Comparison of ENCODE assay signal across 1 cellular context in genomic region chr11:45904309-45904915, GRCh38.
TF ChIP-seq lines count a peak whose summit lies in the region.

No MANE protein-coding gene starts in this region.

TF ChIP-seq in K562, 482 proteins besides CTCF, POLR2A, EP300 and RAD21 (continued from another document and continues in another):
- TF ChIP-seq ZMIZ1 (IDR thresholded peaks at IDR 0.05; ENCODE audit: low read depth in 2 of 2, low read length in 2 of 2) = no peak
- no peak for TF ChIP-seq POLR2AphosphoS2 (IDR thresholded peaks at IDR 0.05; ENCODE audit: low read length)
- no peak for TF ChIP-seq ARID3A (IDR thresholded peaks at IDR 0.05; ENCODE audit: borderline replicate concordance, low read depth, low read length)
- TF ChIP-seq CHAMP1 (IDR thresholded peaks at IDR 0.05) = no peak
- no peak for TF ChIP-seq MBD1 (CRISPR knock-in tag; IDR thresholded peaks at IDR 0.05)
- no peak for TF ChIP-seq ZNF445 (CRISPR knock-in tag; IDR thresholded peaks at IDR 0.05; ENCODE audit: low read depth)
- no peak for TF ChIP-seq ZBTB40 (IDR thresholded peaks at IDR 0.05)
- no peak for TF ChIP-seq ZBTB40 (CRISPR knock-in tag; IDR thresholded peaks at IDR 0.05)
- TF ChIP-seq ZNF217 (CRISPR knock-in tag; IDR thresholded peaks at IDR 0.05) = no peak
- TF ChIP-seq REST (CRISPR knock-in tag; IDR thresholded peaks at IDR 0.05; ENCODE audit: low read depth) = no peak
- no peak for TF ChIP-seq ARID4B (CRISPR knock-in tag; IDR thresholded peaks at IDR 0.05)
- TF ChIP-seq SOX6 (IDR thresholded peaks at IDR 0.05) = no peak
- TF ChIP-seq ZNF197 (CRISPR knock-in tag; IDR thresholded peaks at IDR 0.05; ENCODE audit: low read depth) = no peak
- TF ChIP-seq CXXC5 (CRISPR knock-in tag; IDR thresholded peaks at IDR 0.05) = peak; percentile 57
- peak; percentile 73; the same call in 1 of the 2 replicates for TF ChIP-seq CREB3L1 (IDR thresholded peaks at IDR 0.05; ENCODE audit: borderline replicate concordance, low read depth)
- TF ChIP-seq NBN (IDR thresholded peaks at IDR 0.05; ENCODE audit: low read depth) = no peak
- TF ChIP-seq PRMT5 (CRISPR knock-in tag; IDR thresholded peaks at IDR 0.05) = no peak
- TF ChIP-seq ZNF41 (CRISPR knock-in tag; conservative IDR thresholded peaks at IDR 0.05) = no peak
- TF ChIP-seq FUS (optimal IDR thresholded peaks at IDR 0.05; ENCODE audit: low read depth, low read length) = no peak
- no peak for TF ChIP-seq KLF6 (CRISPR knock-in tag; IDR thresholded peaks at IDR 0.05; ENCODE audit: borderline replicate concordance)
- no peak for TF ChIP-seq JUNB (CRISPR knock-in tag; conservative IDR thresholded peaks at IDR 0.05)
